Comparison of ENCODE assay signal across 8 cellular contexts in the genomic region with DNA sequence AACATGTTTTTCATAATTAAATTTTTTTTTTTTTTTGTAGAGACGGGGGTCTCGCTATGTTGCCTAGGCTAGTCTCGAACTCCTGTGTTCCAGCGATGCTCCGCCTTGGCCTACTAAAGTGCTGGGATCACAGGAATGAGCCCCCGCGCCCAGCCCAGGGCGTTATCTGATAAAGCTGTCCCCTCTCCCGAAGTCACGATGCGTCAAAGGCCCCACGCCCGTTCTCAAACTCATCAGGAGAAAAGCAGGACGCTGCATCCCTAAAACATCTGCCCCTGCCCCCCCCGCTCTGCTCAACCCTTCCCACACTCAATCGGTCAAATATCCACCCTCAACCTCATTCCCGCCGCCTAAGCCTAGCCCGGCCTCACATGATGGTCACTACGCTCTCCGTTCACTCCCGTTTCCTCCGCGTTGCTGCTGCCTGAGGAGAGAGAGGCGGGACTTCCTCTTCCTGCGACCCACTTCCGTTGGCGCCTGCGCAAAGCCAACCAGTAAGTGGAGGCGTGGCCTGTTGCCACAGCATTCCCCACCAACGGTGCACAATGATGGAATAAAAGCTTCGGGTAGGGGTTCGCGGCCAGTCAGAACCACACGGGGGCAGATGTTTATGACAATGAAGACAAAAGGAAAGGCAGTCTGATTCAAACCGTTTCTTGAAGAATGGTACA. TPM values are rescaled to one million over a fixed set of nuclear protein-coding genes. Genes with fewer than 3 reads are reported as not detected.
A peak's percentile ranks its signal among the peaks of the same experiment; 100 is the strongest.
DNase-seq lines count a peak whose midpoint lies in the region; ATAC-seq and TF ChIP-seq lines count a peak whose summit lies in the region.

A gene (minus strand): TSS at position 438 of the 671 bp plus-strand sequence. CDS start 65 bp downstream, at position 373.

- H3K9me3 Mint-ChIP-seq in endothelial cell (ENCODE audit: unreplicated experiment) (no peaks in the 10 kb centered on the region), mesothelial cell of epicardium (no peaks in the 10 kb centered on the region)

- peak within 1 kb of the TSS; percentile 100 for H3K4me3 Mint-ChIP-seq in endothelial cell (ENCODE audit: unreplicated experiment)
- peak within 1 kb of the TSS; percentile 92 for H3K4me3 Mint-ChIP-seq in mesothelial cell of epicardium

- H3K27me3 Mint-ChIP-seq in endothelial cell (ENCODE audit: unreplicated experiment), result peaks cover 8% of the 10 kb centered on the region
- H3K27me3 Mint-ChIP-seq in mesothelial cell of epicardium (ENCODE audit: low read depth), result no peaks in the 10 kb centered on the region

- peaks cover 21% of the 10 kb centered on the region for H3K36me3 Mint-ChIP-seq in endothelial cell (ENCODE audit: low read depth, unreplicated experiment)
- peaks cover 18% of the 10 kb centered on the region for H3K36me3 Mint-ChIP-seq in mesothelial cell of epicardium

- TF ChIP-seq CTCF in endothelial cell (IDR thresholded peaks at IDR 0.05; ENCODE audit: unreplicated experiment), result peak; percentile 40
- TF ChIP-seq CTCF in mesothelial cell of epicardium (IDR thresholded peaks at IDR 0.05; ENCODE audit: unreplicated experiment), result no peak

- peak within 1 kb of the TSS; percentile 96 for H3K27ac Mint-ChIP-seq in endothelial cell (ENCODE audit: unreplicated experiment)
- H3K27ac Mint-ChIP-seq in mesothelial cell of epicardium, result peak within 1 kb of the TSS; percentile 99

- ATAC-seq in GM19468 (IDR thresholded peaks at IDR 0.05; ENCODE audit: extremely low read depth, unreplicated experiment), result peak; percentile 37

- H3K4me1 Mint-ChIP-seq in endothelial cell (ENCODE audit: unreplicated experiment) (peaks cover 9% of the 10 kb centered on the region), mesothelial cell of epicardium (peaks cover 11% of the 10 kb centered on the region)

- DNase-seq in COR-L47 (lab: John Stamatoyannopoulos, UW), result peak; percentile 91
- peak; percentile 96 for DNase-seq in HS-27A (ENCODE audit: low read depth)
- DNase-seq in NOMO-1 treated with DMSO at 0.1 percent for 48 hours (lab: John Stamatoyannopoulos, UW; ENCODE audit: unreplicated experiment), result peak; percentile 94
- DNase-seq in activated CD8-positive, alpha-beta memory T cell treated with anti-CD3 and anti-CD28 coated beads, Interleukin-2, amount 50 U/mL, for 1 hour (ENCODE audit: extremely low read depth), result peak; percentile 83
- DNase-seq in endothelial cell (ENCODE audit: low spot score), result peak; percentile 93
- DNase-seq in mesothelial cell of epicardium (ENCODE audit: low spot score in 2 of 2, unreplicated experiment in 2 of 2), result peak; percentile 90 to 96
- DNase-seq in stimulated activated CD8-positive, alpha-beta memory T cell treated with anti-CD3 and anti-CD28 coated beads, Interleukin-15, amount 100 ng/mL, for 4 hours (ENCODE audit: low read depth in 2 of 2), result peak; percentile 86 to 88

RNA-seq across cellular contexts. Expression of the gene that starts here (rescaled TPM):
- total RNA-seq in endothelial cell (ENCODE audit: unreplicated experiment) (479 TPM), mesothelial cell of epicardium (440 to 462 TPM (median 461 TPM) in 3 replicates)

Comparison
In these comparisons a context has a peak if more than half of its experiments do, and no peak if none do; other contexts are left out.
1. Peak in every context shown above with its lines: DNase-seq and ATAC-seq.